22 cellular contexts compared by ENCODE assay signal in genomic region chr10:23754179-23754578, GRCh38.
"Had no signal": no experiment of that assay in that cellular context is flagged by ENCODE, and none has a peak within 500 bp of the region (broad histone marks: within the 10 kb centered on the region; RNA-seq: fewer than 3 reads in every experiment).

No MANE protein-coding gene starts in this region.

- H3K27me3 ChIP-seq: ascending aorta, breast epithelium, hepatocyte, transverse colon had no signal

- H2AFZ ChIP-seq: hepatocyte had no signal

- H3K9me3 Mint-ChIP-seq: activated naive CD8-positive, alpha-beta T cell treated with anti-CD3 and anti-CD28 coated beads, Interleukin-2, amount 50 U/mL, for 24 hours; activated T-helper 17 cell treated with anti-CD3 and anti-CD28 coated beads, Interleukin-2, amount 50 U/mL, for 72 hours; memory B cell; T-helper 2 cell treated with Interferon-gamma antibody and Interleukin-4, amounts not matched to agents 5 μg/mL and 100 μg/mL, for 36 hours had no signal

- H3K4me3 Mint-ChIP-seq: activated naive CD8-positive, alpha-beta T cell treated with anti-CD3 and anti-CD28 coated beads, Interleukin-2, amount 50 U/mL, for 24 hours; activated T-helper 17 cell treated with anti-CD3 and anti-CD28 coated beads, Interleukin-2, amount 50 U/mL, for 72 hours; memory B cell; natural killer cell; T-helper 2 cell treated with Interferon-gamma antibody and Interleukin-4, amounts not matched to agents 5 μg/mL and 100 μg/mL, for 36 hours had no signal

- H3K4me1 Mint-ChIP-seq: activated naive CD8-positive, alpha-beta T cell treated with anti-CD3 and anti-CD28 coated beads, Interleukin-2, amount 50 U/mL, for 24 hours; activated T-helper 17 cell treated with anti-CD3 and anti-CD28 coated beads, Interleukin-2, amount 50 U/mL, for 72 hours; memory B cell; natural killer cell had no signal

- H3K4me1 ChIP-seq: ascending aorta, breast epithelium, left ventricle myocardium inferior, transverse colon had no signal

- H3K4me2 ChIP-seq: hepatocyte had no signal

- H3K9me3 ChIP-seq: ascending aorta, breast epithelium, left ventricle myocardium inferior, transverse colon had no signal

- H3K4me3 ChIP-seq: ascending aorta, breast epithelium, hepatocyte, left ventricle myocardium inferior, skin epidermis, transverse colon had no signal

- H3K27ac Mint-ChIP-seq: activated naive CD8-positive, alpha-beta T cell treated with anti-CD3 and anti-CD28 coated beads, Interleukin-2, amount 50 U/mL, for 24 hours; activated T-helper 17 cell treated with anti-CD3 and anti-CD28 coated beads, Interleukin-2, amount 50 U/mL, for 72 hours; memory B cell; natural killer cell; T-helper 2 cell treated with Interferon-gamma antibody and Interleukin-4, amounts not matched to agents 5 μg/mL and 100 μg/mL, for 36 hours had no signal

- H3K36me3 ChIP-seq: ascending aorta, breast epithelium, left ventricle myocardium inferior, transverse colon had no signal

- H3K27ac ChIP-seq: ascending aorta, breast epithelium, hepatocyte, left ventricle myocardium inferior, skin epidermis, transverse colon had no signal

- DNase-seq: activated naive CD4-positive, alpha-beta T cell treated with Interleukin-2 at 50 U/mL for 16 hours; activated naive CD8-positive, alpha-beta T cell treated with anti-CD3 and anti-CD28 coated beads, Interleukin-2, amount 50 U/mL, for 24 hours; kidney; left ventricle myocardium inferior; natural killer cell; nucleus accumbens; posterior cingulate gyrus; right cardiac atrium; stimulated activated CD4-positive, alpha-beta T cell treated with anti-CD3 and anti-CD28 coated beads, Interleukin-15, amount 100 ng/mL, for 24 hours; stimulated activated CD4-positive, alpha-beta T cell treated with anti-CD3 and anti-CD28 coated beads, Interleukin-4, amount 100 ng/mL, for 24 hours; stimulated activated naive CD4-positive, alpha-beta T cell treated with Interleukin-2 at 50 U/mL for 16 hours; substantia nigra; transverse colon had no signal

- H3K79me2 ChIP-seq: hepatocyte had no signal

- H3K36me3 Mint-ChIP-seq: memory B cell, natural killer cell had no signal

- ATAC-seq: activated CD4-positive, CD25-positive, alpha-beta regulatory T cell treated with anti-CD3 and anti-CD28 coated beads, Interleukin-2, amount 50 U/mL, for 24 hours; activated naive CD8-positive, alpha-beta T cell treated with anti-CD3 and anti-CD28 coated beads, Interleukin-2, amount 50 U/mL, for 24 hours; activated T-helper 17 cell treated with anti-CD3 and anti-CD28 coated beads, Interleukin-2, amount 50 U/mL, for 72 hours; esophagus mucosa; natural killer cell; right cardiac atrium had no signal
